8 cellular contexts compared by ENCODE assay signal in genomic region chr5:75337366-75338021, GRCh38. TPM values are rescaled to one million over a fixed set of nuclear protein-coding genes. Genes with fewer than 3 reads are reported as not detected.
DNase-seq lines count a peak whose midpoint lies in the region; TF ChIP-seq lines count a peak whose summit lies in the region.

No MANE protein-coding gene starts in this region.

- peaks cover 1% of the 10 kb centered on the region for H3K4me1 ChIP-seq in ovary (ENCODE audit: insufficient read depth)

- peaks cover 46% of the 10 kb centered on the region for H3K4me1 Mint-ChIP-seq in nephron progenitor cell

- peak overlapping the region; percentile 96 to 98 for H3K4me3 ChIP-seq in foreskin fibroblast (ENCODE audit: low read depth in 1 of 2, low read length in 2 of 2)
- peak overlapping the region; percentile 95 for H3K4me3 ChIP-seq in ovary

- no peaks in the 10 kb centered on the region for H3K36me3 ChIP-seq in ovary

- TF ChIP-seq POLR2A in ovary (IDR thresholded peaks at IDR 0.05) = no peak

- peak overlapping the region; percentile 35 to 82 for H3K27ac ChIP-seq in ovary

- WGBS in ovary, 3 donors = 0 to 1% (median 0%) methylated on average over 41 to 50 of the region's 50 CpGs

- H3K9me3 Mint-ChIP-seq in nephron progenitor cell = peaks cover 19% of the 10 kb centered on the region

- peak; percentile 70 for DNase-seq in NK-92 treated with Interleukin-12 subunit alpha and Interleukin-12 subunit beta, amount 100 ng/mL, for 24 hours (lab: John Stamatoyannopoulos, UW)
- DNase-seq in NK-92 (lab: John Stamatoyannopoulos, UW; ENCODE audit: unreplicated experiment) = no peak
- peak; percentile 4 for DNase-seq in HPDE6-E6E7 (ENCODE audit: extremely low spot score)
- peak; percentile 77 for DNase-seq in activated CD8-positive, alpha-beta memory T cell treated with anti-CD3 and anti-CD28 coated beads, Interleukin-2, amount 50 U/mL, for 48 hours
- peak in 1 of 2 donors; percentile 35 for DNase-seq in foreskin fibroblast
- peak in 1 of 5 donors; percentile 63 for DNase-seq in ovary
- no peak for DNase-seq in NCI-H1105 treated with DMSO at 0.1 percent for 48 hours (lab: John Stamatoyannopoulos, UW)
- DNase-seq in nephron progenitor cell = no peak

- no peaks in the 10 kb centered on the region for H3K9me3 ChIP-seq in ovary

- intact Hi-C loops in ovary (cut with DNase I) = loop anchor here in 1 of 4 donors (10.0 kb wide), 1 partner anchor 177 kb away; the partner anchor contains the start of genes CERT1 and POLK

- peaks cover 21% of the 10 kb centered on the region for H3K36me3 Mint-ChIP-seq in nephron progenitor cell (ENCODE audit: low read depth)

- H3K27me3 ChIP-seq in ovary = no peaks in the 10 kb centered on the region

- TF ChIP-seq CTCF in foreskin fibroblast (IDR thresholded peaks at IDR 0.05; ENCODE audit: low read depth, low read length) (no peak), ovary (IDR thresholded peaks at IDR 0.05) (no peak), nephron progenitor cell (IDR thresholded peaks at IDR 0.05) (no peak)

- TF ChIP-seq EP300 in ovary (IDR thresholded peaks at IDR 0.05) = no peak

- no peaks in the 10 kb centered on the region for H3K27me3 Mint-ChIP-seq in nephron progenitor cell (ENCODE audit: low read depth, poor library complexity)

- no peak overlapping the region for H3K27ac Mint-ChIP-seq in nephron progenitor cell

- no peak overlapping the region for H3K4me3 Mint-ChIP-seq in nephron progenitor cell

RNA-seq across cellular contexts. Expression of gene HMGCR, which starts 0.5 kb away (rescaled TPM):
- 100 to 1,000 TPM in 1 of 7 donors, 10 to 100 TPM in 6; 13.0 to 140 (median 19.3) TPM for total RNA-seq in ovary
- polyA plus RNA-seq in ovary = 100 to 1,000 TPM in 1 of 2 donors, 1 to 10 TPM in 1; 8.3 to 269 TPM

Comparison
In these comparisons a context has a peak if more than half of its experiments do, and no peak if none do; other contexts are left out.
1. DNase-seq: peak in NK-92 treated with Interleukin-12 subunit alpha and Interleukin-12 subunit beta, amount 100 ng/mL, for 24 hours (single experiment), HPDE6-E6E7 (single experiment) and activated CD8-positive, alpha-beta memory T cell treated with anti-CD3 and anti-CD28 coated beads, Interleukin-2, amount 50 U/mL, for 48 hours (single experiment); none in NK-92 (single experiment), NCI-H1105 treated with DMSO at 0.1 percent for 48 hours (single experiment) and nephron progenitor cell (single experiment).